ENCODE assay signal across 8 cellular contexts in the genomic region with DNA sequence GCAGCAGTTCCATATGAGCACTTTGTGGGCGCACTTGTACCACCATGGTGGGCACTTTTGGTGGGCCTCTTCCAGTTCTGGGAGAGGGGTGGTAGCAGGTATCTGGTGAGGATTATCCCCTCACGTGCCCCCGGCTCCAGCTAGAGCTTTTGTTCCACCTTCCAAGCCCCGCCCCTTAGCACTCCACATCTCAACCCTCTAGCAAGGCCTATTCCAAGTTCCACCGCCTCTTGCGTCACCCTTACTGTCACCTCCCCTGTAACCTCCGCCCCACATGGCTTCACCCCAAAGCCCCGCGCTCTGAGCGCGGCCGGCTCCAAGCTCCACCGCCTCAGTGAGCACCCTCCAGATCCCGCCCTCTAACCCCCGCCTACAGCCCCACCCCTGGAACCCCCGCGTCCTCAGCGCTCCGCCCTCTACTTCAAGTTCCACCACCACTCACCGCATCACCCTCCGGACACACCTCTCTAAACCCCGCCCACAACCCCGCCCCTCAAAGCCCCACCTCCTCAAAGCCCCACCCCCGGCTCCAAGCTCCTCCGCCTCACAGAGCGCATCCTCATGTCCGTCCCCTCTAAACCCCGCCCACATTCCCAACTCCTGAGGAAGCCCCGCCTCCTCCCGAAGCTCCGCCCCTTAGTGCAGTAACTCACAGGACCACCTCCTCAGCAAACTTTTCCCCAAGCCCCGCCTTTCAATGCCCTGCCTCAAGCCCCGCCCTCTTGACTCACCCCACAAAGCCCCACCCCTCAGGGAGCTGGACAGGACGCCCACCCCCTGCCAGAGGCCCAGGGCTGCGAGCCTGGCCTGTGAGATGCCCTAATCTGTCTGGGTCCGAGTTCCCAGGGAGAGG. TPM values are rescaled to one million over a fixed set of nuclear protein-coding genes. Genes with fewer than 3 reads are reported as not detected.
A peak's percentile ranks its signal among the peaks of the same experiment; 100 is the strongest.
DNase-seq lines count a peak whose midpoint lies in the region; ATAC-seq lines count a peak whose summit lies in the region.

No MANE protein-coding gene starts in this region.

- intact Hi-C loops in Right ventricle myocardium inferior (cut with DNase I), result no loop called here

- peak; percentile 57 for ATAC-seq in GM18502 (IDR thresholded peaks at IDR 0.05; ENCODE audit: poor library complexity, unreplicated experiment)
- ATAC-seq in activated T-cell treated with anti-CD3 and anti-CD28 coated beads, Interleukin-2, amount 50 U/mL, for 72 hours (replicated peaks in 1 of 2), result peak; percentile 76 to 82
- peak; percentile 75 for ATAC-seq in Right ventricle myocardium inferior
- ATAC-seq in HG02885 (IDR thresholded peaks at IDR 0.05; ENCODE audit: poor library complexity, unreplicated experiment), result no peak

- H3K9me3 Mint-ChIP-seq in activated T-cell treated with anti-CD3 and anti-CD28 coated beads, Interleukin-2, amount 50 U/mL, for 72 hours, result no peaks in the 10 kb centered on the region

- peak overlapping the region; percentile 50 to 74 for H3K4me3 Mint-ChIP-seq in activated T-cell treated with anti-CD3 and anti-CD28 coated beads, Interleukin-2, amount 50 U/mL, for 72 hours

- no peaks in the 10 kb centered on the region for H3K27me3 Mint-ChIP-seq in activated T-cell treated with anti-CD3 and anti-CD28 coated beads, Interleukin-2, amount 50 U/mL, for 72 hours (ENCODE audit: low read depth)

- H3K4me1 Mint-ChIP-seq in activated T-cell treated with anti-CD3 and anti-CD28 coated beads, Interleukin-2, amount 50 U/mL, for 72 hours (ENCODE audit: low read depth), result peaks cover 10% of the 10 kb centered on the region

- no peak overlapping the region for H3K27ac Mint-ChIP-seq in activated T-cell treated with anti-CD3 and anti-CD28 coated beads, Interleukin-2, amount 50 U/mL, for 72 hours

- DNase-seq in NCI-H774 (lab: John Stamatoyannopoulos, UW), result peak; percentile 25
- peak; percentile 35 to 54 for DNase-seq in activated T-cell treated with anti-CD3 and anti-CD28 coated beads, Interleukin-2, amount 50 U/mL, for 72 hours
- DNase-seq in Right ventricle myocardium inferior (ENCODE audit: missing footprints), result peak; percentile 78
- peak; percentile 36 for DNase-seq in retina
- DNase-seq in DMS79 treated with DMSO at 0.1 percent for 48 hours (lab: John Stamatoyannopoulos, UW), result no peak
- DNase-seq in COR-L47 (lab: John Stamatoyannopoulos, UW), result no peak

- no peaks in the 10 kb centered on the region for H3K36me3 Mint-ChIP-seq in activated T-cell treated with anti-CD3 and anti-CD28 coated beads, Interleukin-2, amount 50 U/mL, for 72 hours (ENCODE audit: insufficient read depth in 2 of 2)

RNA-seq across cellular contexts. Expression of a gene that starts 11.1 kb away (rescaled TPM):
- 1 to 10 TPM in 1 of 2 donors, under 1 TPM in 1; 0.93 to 1.0 TPM for total RNA-seq in activated T-cell treated with anti-CD3 and anti-CD28 coated beads, Interleukin-2, amount 50 U/mL, for 72 hours
- total RNA-seq in Right ventricle myocardium inferior, result 0.32 TPM

RNA-seq across cellular contexts. Expression of a gene that starts 29.4 kb away (rescaled TPM):
- total RNA-seq in activated T-cell treated with anti-CD3 and anti-CD28 coated beads, Interleukin-2, amount 50 U/mL, for 72 hours, result 10 to 100 TPM; 24.8 to 31.0 TPM
- 6.9 TPM for total RNA-seq in Right ventricle myocardium inferior

RNA-seq across cellular contexts. Expression of a gene that starts 36.6 kb away (rescaled TPM):
- 1 to 10 TPM in 1 of 2 donors, under 1 TPM in 1; 0.96 to 1.1 TPM for total RNA-seq in activated T-cell treated with anti-CD3 and anti-CD28 coated beads, Interleukin-2, amount 50 U/mL, for 72 hours
- 0.51 TPM for total RNA-seq in Right ventricle myocardium inferior

RNA-seq across cellular contexts. Expression of a gene that starts 42.9 kb away (rescaled TPM):
- not detected for total RNA-seq in activated T-cell treated with anti-CD3 and anti-CD28 coated beads, Interleukin-2, amount 50 U/mL, for 72 hours
- not detected for total RNA-seq in Right ventricle myocardium inferior

RNA-seq across cellular contexts. Expression of a gene that starts 50.5 kb away (rescaled TPM):
- total RNA-seq in activated T-cell treated with anti-CD3 and anti-CD28 coated beads, Interleukin-2, amount 50 U/mL, for 72 hours, result not detected
- total RNA-seq in Right ventricle myocardium inferior, result not detected

Comparison
In these comparisons a context has a peak if more than half of its experiments do, and no peak if none do; other contexts are left out.
1. DNase-seq: peak in NCI-H774 (single experiment), activated T-cell treated with anti-CD3 and anti-CD28 coated beads, Interleukin-2, amount 50 U/mL, for 72 hours (2 of 2), Right ventricle myocardium inferior (single experiment) and retina (single experiment); none in DMS79 treated with DMSO at 0.1 percent for 48 hours (single experiment) and COR-L47 (single experiment).